ENCODE assay signal across 34 cellular contexts in genomic region chr7:55411844-55412243, GRCh38.
"Had no signal": no experiment of that assay in that cellular context is flagged by ENCODE, and none has a peak within 500 bp of the region (broad histone marks: within the 10 kb centered on the region; RNA-seq: fewer than 3 reads in every experiment).

No MANE protein-coding gene starts in this region.

- H3K36me3 ChIP-seq: MG63 had no signal

- DNase-seq: Karpas-422, Kasumi-1, MG63, MM.1S, MV-4-11, NCI-H1048, NCI-H1092, NCI-H1092 treated with DMSO at 0.1 percent for 48 hours, NCI-H1105, NCI-H1105 treated with DMSO at 0.1 percent for 48 hours, NCI-H1417, NCI-H1417 treated with DMSO at 0.1 percent for 48 hours, NCI-H1436, NCI-H1436 treated with DMSO at 0.1 percent for 48 hours, NCI-H146, NCI-H1694, NCI-H1694 treated with DMSO at 0.1 percent for 48 hours, NCI-H187, NCI-H187 treated with DMSO at 0.1 percent for 48 hours, NCI-H1930, NCI-H2029, NCI-H2029 treated with DMSO at 0.1 percent for 48 hours, NCI-H2081 treated with DMSO at 0.1 percent for 48 hours, NCI-H2107, NCI-H2171, NCI-H2171 treated with DMSO at 0.1 percent for 48 hours, NCI-H2227 treated with DMSO at 0.1 percent for 48 hours, NCI-H226, NCI-H345, NCI-H446, NCI-H446 treated with DMSO at 0.1 percent for 48 hours, NCI-H510A, NCI-H510A treated with DMSO at 0.1 percent for 48 hours, NCI-H524 had no signal

- H3K4me3 ChIP-seq: MG63 had no signal

- H3K27me3 ChIP-seq: MG63 had no signal

- H3K9me3 ChIP-seq: MG63 had no signal
